In genomic region chr10:62690703-62691102, GRCh38 we compare ENCODE assay signal across 12 cellular contexts.
DNase-seq lines count a peak whose midpoint lies in the region; ATAC-seq, FAIRE-seq and TF ChIP-seq lines count a peak whose summit lies in the region.
"Had no signal": no experiment of that assay in that cellular context is flagged by ENCODE, and none has a peak within 500 bp of the region (broad histone marks: within the 10 kb centered on the region; RNA-seq: fewer than 3 reads in every experiment).

No MANE protein-coding gene starts in this region.

- no peak overlapping the region for H3K4me3 ChIP-seq in CD8-positive, alpha-beta T cell (ENCODE audit: low read depth, low read length)

- H3K27ac Mint-ChIP-seq in CD8-positive, alpha-beta T cell: peak overlapping the region; percentile 32
- peak overlapping the region; percentile 63 for H3K27ac Mint-ChIP-seq in activated T-helper 17 cell treated with anti-CD3 and anti-CD28 coated beads, Interleukin-2, amount 50 U/mL, for 72 hours
- H3K27ac Mint-ChIP-seq in naive thymus-derived CD8-positive, alpha-beta T cell: peak overlapping the region in 9 of 10 donors; percentile 15 to 86 (median 53)
- H3K27ac Mint-ChIP-seq: activated CD4-positive, alpha-beta T cell treated with anti-CD3 and anti-CD28 coated beads, Interleukin-2, amount 10 ng/mL, durations not matched to agents 7 days and 5 days had no signal

- H3K4me3 Mint-ChIP-seq in CD8-positive, alpha-beta T cell: no peak overlapping the region
- H3K4me3 Mint-ChIP-seq in activated T-helper 17 cell treated with anti-CD3 and anti-CD28 coated beads, Interleukin-2, amount 50 U/mL, for 72 hours: peak overlapping the region; percentile 38
- H3K4me3 Mint-ChIP-seq in naive thymus-derived CD8-positive, alpha-beta T cell: peak overlapping the region in 7 of 10 donors; percentile 15 to 73 (median 64)

- H3K4me1 ChIP-seq in CD8-positive, alpha-beta T cell (ENCODE audit: insufficient read depth, low read length): peaks cover 38% of the 10 kb centered on the region
- H3K4me1 ChIP-seq: foreskin keratinocyte had no signal

- no peaks in the 10 kb centered on the region for H3K27me3 Mint-ChIP-seq in CD8-positive, alpha-beta T cell (ENCODE audit: low read depth)
- no peaks in the 10 kb centered on the region for H3K27me3 Mint-ChIP-seq in activated T-helper 17 cell treated with anti-CD3 and anti-CD28 coated beads, Interleukin-2, amount 50 U/mL, for 72 hours
- no peaks in the 10 kb centered on the region for H3K27me3 Mint-ChIP-seq in naive thymus-derived CD8-positive, alpha-beta T cell

- TF ChIP-seq CTCF in CD8-positive, alpha-beta T cell (IDR thresholded peaks at IDR 0.05): no peak

- intact Hi-C loops in CD8-positive, alpha-beta T cell (cut with DNase I, micrococcal nuclease): loop anchor here in 1 of 2 experiments (5.0 kb wide), 2 partner anchors 87 to 112 kb away; partner anchors contain the start of gene ADO

- H3K4me1 Mint-ChIP-seq in CD8-positive, alpha-beta T cell (ENCODE audit: low read depth): peaks cover 55% of the 10 kb centered on the region
- H3K4me1 Mint-ChIP-seq in activated T-helper 17 cell treated with anti-CD3 and anti-CD28 coated beads, Interleukin-2, amount 50 U/mL, for 72 hours: peaks cover 28% of the 10 kb centered on the region
- H3K4me1 Mint-ChIP-seq in naive thymus-derived CD8-positive, alpha-beta T cell: peaks cover 18 to 71% (median 38%) of the 10 kb centered on the region in 4 donors

- H3K9me3 ChIP-seq in CD8-positive, alpha-beta T cell (ENCODE audit: low read length): no peaks in the 10 kb centered on the region

- ATAC-seq in CD8-positive, alpha-beta T cell: peak; percentile 41
- ATAC-seq in activated T-helper 17 cell treated with anti-CD3 and anti-CD28 coated beads, Interleukin-2, amount 50 U/mL, for 72 hours (replicated peaks): peak; percentile 18
- ATAC-seq in naive thymus-derived CD8-positive, alpha-beta T cell: peak; percentile 23 to 33
- no peak for ATAC-seq in HG03520 (IDR thresholded peaks at IDR 0.05; ENCODE audit: unreplicated experiment)
- ATAC-seq: foreskin keratinocyte, left colon had no signal

- no peaks in the 10 kb centered on the region for H3K36me3 ChIP-seq in CD8-positive, alpha-beta T cell (ENCODE audit: insufficient read depth, low read length)

- H3K27me3 ChIP-seq in CD8-positive, alpha-beta T cell (ENCODE audit: insufficient read depth, low read length): no peaks in the 10 kb centered on the region
- H3K27me3 ChIP-seq: foreskin keratinocyte had no signal

- FAIRE-seq in GM19239 (lab: Jason Lieb, UNC): peak; percentile 91

- H3K36me3 Mint-ChIP-seq in CD8-positive, alpha-beta T cell: peaks cover 4% of the 10 kb centered on the region
- no peaks in the 10 kb centered on the region for H3K36me3 Mint-ChIP-seq in activated T-helper 17 cell treated with anti-CD3 and anti-CD28 coated beads, Interleukin-2, amount 50 U/mL, for 72 hours (ENCODE audit: low read depth)
- peaks cover 0 to 9% (median 5%) of the 10 kb centered on the region in 3 donors for H3K36me3 Mint-ChIP-seq in naive thymus-derived CD8-positive, alpha-beta T cell

- CTCF ChIA-PET in CD8-positive, alpha-beta T cell (lab: Charles Lee): interaction anchor here (0.8 kb wide), 1 partner anchor 89 kb away, joined by 4 read pairs; no protein-coding TSS in a partner anchor

- no peak overlapping the region for H3K27ac ChIP-seq in CD8-positive, alpha-beta T cell (ENCODE audit: low read depth, low read length)
- H3K27ac ChIP-seq: foreskin keratinocyte had no signal

- peaks cover 9% of the 10 kb centered on the region for H3K9me3 Mint-ChIP-seq in CD8-positive, alpha-beta T cell
- H3K9me3 Mint-ChIP-seq in activated T-helper 17 cell treated with anti-CD3 and anti-CD28 coated beads, Interleukin-2, amount 50 U/mL, for 72 hours: peaks cover 10% of the 10 kb centered on the region
- H3K9me3 Mint-ChIP-seq in naive thymus-derived CD8-positive, alpha-beta T cell: peaks cover 0 to 9% (median 2%) of the 10 kb centered on the region in 9 donors

- no peak for DNase-seq in CD8-positive, alpha-beta T cell
- no peak for DNase-seq in GM19239 (ENCODE audit: insufficient read length, low spot score)
- DNase-seq in naive thymus-derived CD8-positive, alpha-beta T cell: no peak
- DNase-seq in NCI-H1048 (lab: John Stamatoyannopoulos, UW): no peak
- no peak for DNase-seq in stimulated activated CD8-positive, alpha-beta memory T cell treated with anti-CD3 and anti-CD28 coated beads, Interleukin-4, amount 100 ng/mL, for 48 hours
- DNase-seq in NCI-H526 treated with DMSO at 0.1 percent for 48 hours (lab: John Stamatoyannopoulos, UW): no peak
- DNase-seq: activated CD4-positive, alpha-beta T cell treated with anti-CD3 and anti-CD28 coated beads, Interleukin-2, amount 10 ng/mL, durations not matched to agents 7 days and 5 days; foreskin keratinocyte; left colon; NCI-H2227 treated with DMSO at 0.1 percent for 48 hours had no signal

- POLR2A ChIA-PET in CD8-positive, alpha-beta T cell (lab: Charles Lee): no interaction called here
- POLR2A ChIA-PET in naive thymus-derived CD8-positive, alpha-beta T cell (lab: Charles Lee): no interaction called here
